ENCODE assay signal across 1 cellular context in genomic region chr11:121634273-121634672, GRCh38.
TF ChIP-seq lines count a peak whose summit lies in the region.

No MANE protein-coding gene starts in this region.

TF ChIP-seq in IMR-90, 13 proteins besides CTCF, POLR2A, EP300 and RAD21:
- TF ChIP-seq NFE2L2 (IDR thresholded peaks at IDR 0.05; ENCODE audit: low read depth, low read length) (no peak), CHD1 (IDR thresholded peaks at IDR 0.05; ENCODE audit: low read depth, low read length) (no peak), FOS (IDR thresholded peaks at IDR 0.05; ENCODE audit: low read depth, low read length) (no peak)
